Comparison of ENCODE assay signal across 28 cellular contexts in genomic region chr22:40374567-40374966, GRCh38.
"Had no signal": no experiment of that assay in that cellular context is flagged by ENCODE, and none has a peak within 500 bp of the region (broad histone marks: within the 10 kb centered on the region; RNA-seq: fewer than 3 reads in every experiment).

No MANE protein-coding gene starts in this region.

- FAIRE-seq: frontal cortex had no signal

- H3K27ac ChIP-seq: ascending aorta, breast epithelium, cardiac muscle cell, coronary artery, dorsolateral prefrontal cortex had no signal

- H3K27me3 ChIP-seq: ascending aorta, breast epithelium, cardiac muscle cell, dorsolateral prefrontal cortex had no signal

- ATAC-seq: activated CD4-positive, alpha-beta T cell treated with anti-CD3 and anti-CD28 coated beads for 36 hours; activated naive CD4-positive, alpha-beta T cell treated with anti-CD3 and anti-CD28 coated beads, Interleukin-2, amount 50 U/mL, for 72 hours; activated T-cell treated with anti-CD3 and anti-CD28 coated beads, Interleukin-2, amount 50 U/mL, for 72 hours; esophagus mucosa had no signal

- H3K9me3 ChIP-seq: ascending aorta, breast epithelium had no signal

- DNase-seq: activated CD4-positive, alpha-beta memory T cell treated with anti-CD3 and anti-CD28 coated beads for 36 hours; activated CD4-positive, alpha-beta T cell treated with anti-CD3 and anti-CD28 coated beads for 36 hours; activated CD4-positive, alpha-beta T cell treated with anti-CD3 and anti-CD28 coated beads, Interleukin-2, amount 10 ng/mL, durations not matched to agents 24 days and 14 days; activated CD4-positive, CD25-positive, alpha-beta regulatory T cell; activated CD4-positive, CD25-positive, alpha-beta regulatory T cell treated with anti-CD3 and anti-CD28 coated beads, Interleukin-2, amount 50 U/mL, for 72 hours; activated CD8-positive, alpha-beta memory T cell treated with anti-CD3 and anti-CD28 coated beads, Interleukin-2, amount 50 U/mL, for 48 hours; activated gamma-delta T cell; activated naive CD4-positive, alpha-beta T cell; activated naive CD4-positive, alpha-beta T cell treated with anti-CD3 and anti-CD28 coated beads, Interleukin-2, amount 10 ng/mL, durations not matched to agents 7 days and 5 days; activated naive CD8-positive, alpha-beta T cell treated with anti-CD3 and anti-CD28 coated beads, Interleukin-2, amount 10 ng/mL, durations not matched to agents 7 days and 5 days; activated T-cell treated with anti-CD3 and anti-CD28 coated beads for 4 hours; activated T-cell treated with anti-CD3 and anti-CD28 coated beads, Interleukin-2, amount 50 U/mL, for 24 hours; activated T-cell treated with anti-CD3 and anti-CD28 coated beads, Interleukin-2, amount 50 U/mL, for 72 hours; central memory CD4-positive, alpha-beta T cell; cerebellar nuclear complex; dorsolateral prefrontal cortex; effector memory CD4-positive, alpha-beta T cell; endodermal cell; foreskin fibroblast; head of caudate nucleus; hippocampal formation had no signal

- H3K4me3 ChIP-seq: ascending aorta, breast epithelium, cardiac muscle cell, coronary artery, dorsolateral prefrontal cortex had no signal

- H3K4me1 ChIP-seq: breast epithelium had no signal

- H3K36me3 ChIP-seq: ascending aorta, breast epithelium had no signal
